ENCODE assay signal across 24 cellular contexts in the genomic region with DNA sequence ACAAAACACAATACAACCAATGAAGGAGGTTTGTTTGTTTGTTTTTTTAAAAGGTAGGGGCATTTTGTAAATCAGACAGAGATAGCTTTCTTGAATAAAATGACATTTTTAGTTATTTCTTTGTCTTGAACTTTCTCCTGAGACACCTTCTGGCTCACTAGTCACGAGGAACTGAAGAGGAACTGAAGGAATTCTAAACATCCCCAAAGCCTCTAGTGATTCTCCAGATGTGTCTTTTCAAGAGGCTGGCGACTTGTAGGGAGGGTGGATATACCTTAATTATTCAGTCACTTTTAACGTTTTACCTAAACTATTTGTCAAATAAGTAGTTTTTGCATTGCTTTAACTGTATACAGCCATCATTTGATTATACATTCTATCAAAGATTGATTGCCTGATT.
"Had no signal": no experiment of that assay in that cellular context is flagged by ENCODE, and none has a peak within 500 bp of the region (broad histone marks: within the 10 kb centered on the region; RNA-seq: fewer than 3 reads in every experiment).

No MANE protein-coding gene starts in this region.

- H3K36me3 ChIP-seq: breast epithelium, uterus had no signal

- H3K27ac ChIP-seq: breast epithelium, foreskin keratinocyte, testis, uterus had no signal

- H3K27me3 Mint-ChIP-seq: activated CD4-positive, alpha-beta memory T cell treated with anti-CD3 and anti-CD28 coated beads for 36 hours; central memory CD8-positive, alpha-beta T cell; stimulated activated naive B cell treated with anti-CD40 and anti-IgM and Interleukin-4, amounts not matched to agents 10 μg/mL and 1 μg/mL and 100 μg/mL, for 72 hours; T-helper 17 cell had no signal

- H3K27ac Mint-ChIP-seq: activated CD4-positive, alpha-beta memory T cell treated with anti-CD3 and anti-CD28 coated beads for 36 hours; activated naive CD8-positive, alpha-beta T cell treated with anti-CD3 and anti-CD28 coated beads, Interleukin-2, amount 10 ng/mL, durations not matched to agents 7 days and 5 days; stimulated activated naive B cell treated with anti-CD40 and anti-IgM and Interleukin-4, amounts not matched to agents 10 μg/mL and 1 μg/mL and 100 μg/mL, for 72 hours; T-helper 17 cell had no signal

- H3K9me3 ChIP-seq: breast epithelium, testis, uterus had no signal

- H3K4me1 ChIP-seq: breast epithelium, foreskin keratinocyte, testis, uterus had no signal

- ATAC-seq: foreskin keratinocyte; left lobe of liver; stimulated activated naive B cell treated with anti-CD40 and anti-IgM and Interleukin-4, amounts not matched to agents 10 μg/mL and 1 μg/mL and 100 μg/mL, for 72 hours; T-helper 17 cell had no signal

- DNase-seq: activated CD4-positive, alpha-beta memory T cell treated with anti-CD3 and anti-CD28 coated beads for 36 hours; activated CD4-positive, alpha-beta T cell treated with anti-CD3 and anti-CD28 coated beads for 48 hours; activated naive CD4-positive, alpha-beta T cell treated with Interleukin-2 at 50 U/mL for 16 hours; activated naive CD8-positive, alpha-beta T cell treated with anti-CD3 and anti-CD28 coated beads, Interleukin-2, amount 10 ng/mL, durations not matched to agents 7 days and 5 days; activated T-cell treated with anti-CD3 and anti-CD28 coated beads, Interleukin-2, amount 50 U/mL, for 48 hours; amniotic stem cell; cortex of kidney; erythroblast; foreskin keratinocyte; hippocampal formation; kidney; midbrain; stimulated activated CD4-positive, alpha-beta T cell treated with anti-CD3 and anti-CD28 coated beads, Interleukin-2, amount 100 ng/mL, for 48 hours; stimulated activated CD8-positive, alpha-beta memory T cell treated with anti-CD3 and anti-CD28 coated beads, Interleukin-4, amount 100 ng/mL, for 48 hours; stimulated activated naive B cell treated with anti-CD40 and anti-IgM and Interleukin-4, amounts not matched to agents 10 μg/mL and 1 μg/mL and 100 μg/mL, for 72 hours; SW 1271; T-helper 17 cell; testis; trophoblast cell; uterus had no signal

- H3K36me3 Mint-ChIP-seq: activated CD4-positive, alpha-beta memory T cell treated with anti-CD3 and anti-CD28 coated beads for 36 hours; activated naive CD8-positive, alpha-beta T cell treated with anti-CD3 and anti-CD28 coated beads, Interleukin-2, amount 10 ng/mL, durations not matched to agents 7 days and 5 days; stimulated activated naive B cell treated with anti-CD40 and anti-IgM and Interleukin-4, amounts not matched to agents 10 μg/mL and 1 μg/mL and 100 μg/mL, for 72 hours had no signal

- H3K4me1 Mint-ChIP-seq: activated naive CD8-positive, alpha-beta T cell treated with anti-CD3 and anti-CD28 coated beads, Interleukin-2, amount 10 ng/mL, durations not matched to agents 7 days and 5 days; central memory CD8-positive, alpha-beta T cell; stimulated activated naive B cell treated with anti-CD40 and anti-IgM and Interleukin-4, amounts not matched to agents 10 μg/mL and 1 μg/mL and 100 μg/mL, for 72 hours; T-helper 17 cell had no signal

- H3K4me3 Mint-ChIP-seq: activated CD4-positive, alpha-beta memory T cell treated with anti-CD3 and anti-CD28 coated beads for 36 hours; activated naive CD8-positive, alpha-beta T cell treated with anti-CD3 and anti-CD28 coated beads, Interleukin-2, amount 10 ng/mL, durations not matched to agents 7 days and 5 days; central memory CD8-positive, alpha-beta T cell; stimulated activated naive B cell treated with anti-CD40 and anti-IgM and Interleukin-4, amounts not matched to agents 10 μg/mL and 1 μg/mL and 100 μg/mL, for 72 hours; T-helper 17 cell had no signal

- H3K9me3 Mint-ChIP-seq: activated CD4-positive, alpha-beta memory T cell treated with anti-CD3 and anti-CD28 coated beads for 36 hours; activated naive CD8-positive, alpha-beta T cell treated with anti-CD3 and anti-CD28 coated beads, Interleukin-2, amount 10 ng/mL, durations not matched to agents 7 days and 5 days had no signal

- H3K27me3 ChIP-seq: breast epithelium, foreskin keratinocyte, testis, uterus had no signal

- H3K4me3 ChIP-seq: breast epithelium, lung, testis, uterus had no signal
